2 cellular contexts compared by ENCODE assay signal in the genomic region with DNA sequence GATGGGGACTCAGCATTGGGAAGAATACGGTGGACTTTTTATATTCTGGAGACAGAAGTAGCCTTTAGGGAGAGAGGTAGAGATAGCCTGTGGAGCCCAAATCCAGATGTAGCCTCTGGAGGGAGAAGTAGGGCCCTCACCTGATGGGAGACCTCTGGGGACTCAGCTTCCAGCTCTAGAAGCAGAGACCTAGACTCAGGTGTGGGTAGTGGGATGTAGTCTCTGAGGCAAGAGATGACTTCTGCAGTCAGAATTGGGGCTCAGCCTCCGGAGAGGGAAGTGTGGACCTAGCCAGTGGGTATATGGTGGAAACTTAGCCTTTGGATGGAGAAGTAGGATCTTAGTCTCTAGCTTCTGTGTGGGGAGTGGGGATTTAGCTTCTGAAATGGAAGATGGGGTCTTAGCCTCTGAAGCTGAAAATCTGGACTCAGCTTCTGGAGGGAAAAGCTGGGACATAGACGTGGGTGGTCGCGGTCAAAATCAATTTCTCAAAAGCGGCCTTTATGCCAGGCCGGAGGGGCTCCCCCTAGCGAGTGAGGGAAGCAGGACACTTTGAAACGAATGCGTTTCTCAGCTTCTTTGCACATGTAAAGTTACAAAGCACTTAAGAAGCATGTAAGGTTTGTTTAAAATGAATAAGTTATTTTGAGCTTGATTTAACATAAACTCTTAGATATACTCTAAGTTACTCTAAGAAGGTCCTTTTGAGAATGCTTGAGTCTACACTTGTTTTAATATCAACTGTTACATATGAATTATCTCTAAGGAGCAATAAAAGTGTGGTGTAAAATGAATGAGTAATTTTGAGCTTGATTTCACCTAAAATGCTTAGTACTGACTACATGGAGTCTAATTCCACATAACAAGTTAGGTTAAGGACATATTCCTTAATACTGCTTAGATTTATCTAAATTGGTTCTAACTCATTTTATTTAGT.
A peak's percentile ranks its signal among the peaks of the same experiment; 100 is the strongest.
TF ChIP-seq lines count a peak whose summit lies in the region.

No MANE protein-coding gene starts in this region.

TF ChIP-seq in HEK293T, 16 proteins besides CTCF, POLR2A, EP300 and RAD21:
- TF ChIP-seq LEF1 (IDR thresholded peaks at IDR 0.05; ENCODE audit: borderline replicate concordance) (no peak), ARNT (IDR thresholded peaks at IDR 0.05) (no peak), CTBP1 (IDR thresholded peaks at IDR 0.05; ENCODE audit: borderline replicate concordance) (no peak), SUZ12 (IDR thresholded peaks at IDR 0.05) (no peak), FOXA1 (IDR thresholded peaks at IDR 0.05) (no peak), FOXK2 (IDR thresholded peaks at IDR 0.05) (no peak), ELF4 (IDR thresholded peaks at IDR 0.05) (no peak), BHLHE40 (IDR thresholded peaks at IDR 0.05; ENCODE audit: borderline replicate concordance) (no peak), ZNF384 (IDR thresholded peaks at IDR 0.05) (no peak), HDGF (IDR thresholded peaks at IDR 0.05; ENCODE audit: borderline replicate concordance) (no peak)
- TF ChIP-seq, protein P1, sequence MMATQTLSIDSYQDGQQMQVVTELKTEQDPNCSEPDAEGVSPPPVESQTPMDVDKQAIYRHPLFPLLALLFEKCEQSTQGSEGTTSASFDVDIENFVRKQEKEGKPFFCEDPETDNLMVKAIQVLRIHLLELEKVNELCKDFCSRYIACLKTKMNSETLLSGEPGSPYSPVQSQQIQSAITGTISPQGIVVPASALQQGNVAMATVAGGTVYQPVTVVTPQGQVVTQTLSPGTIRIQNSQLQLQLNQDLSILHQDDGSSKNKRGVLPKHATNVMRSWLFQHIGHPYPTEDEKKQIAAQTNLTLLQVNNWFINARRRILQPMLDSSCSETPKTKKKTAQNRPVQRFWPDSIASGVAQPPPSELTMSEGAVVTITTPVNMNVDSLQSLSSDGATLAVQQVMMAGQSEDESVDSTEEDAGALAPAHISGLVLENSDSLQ (IDR thresholded peaks at IDR 0.05) = no peak

TF ChIP-seq in GM12878, 131 proteins besides CTCF, POLR2A, EP300 and RAD21:
- TF ChIP-seq, protein P2, sequence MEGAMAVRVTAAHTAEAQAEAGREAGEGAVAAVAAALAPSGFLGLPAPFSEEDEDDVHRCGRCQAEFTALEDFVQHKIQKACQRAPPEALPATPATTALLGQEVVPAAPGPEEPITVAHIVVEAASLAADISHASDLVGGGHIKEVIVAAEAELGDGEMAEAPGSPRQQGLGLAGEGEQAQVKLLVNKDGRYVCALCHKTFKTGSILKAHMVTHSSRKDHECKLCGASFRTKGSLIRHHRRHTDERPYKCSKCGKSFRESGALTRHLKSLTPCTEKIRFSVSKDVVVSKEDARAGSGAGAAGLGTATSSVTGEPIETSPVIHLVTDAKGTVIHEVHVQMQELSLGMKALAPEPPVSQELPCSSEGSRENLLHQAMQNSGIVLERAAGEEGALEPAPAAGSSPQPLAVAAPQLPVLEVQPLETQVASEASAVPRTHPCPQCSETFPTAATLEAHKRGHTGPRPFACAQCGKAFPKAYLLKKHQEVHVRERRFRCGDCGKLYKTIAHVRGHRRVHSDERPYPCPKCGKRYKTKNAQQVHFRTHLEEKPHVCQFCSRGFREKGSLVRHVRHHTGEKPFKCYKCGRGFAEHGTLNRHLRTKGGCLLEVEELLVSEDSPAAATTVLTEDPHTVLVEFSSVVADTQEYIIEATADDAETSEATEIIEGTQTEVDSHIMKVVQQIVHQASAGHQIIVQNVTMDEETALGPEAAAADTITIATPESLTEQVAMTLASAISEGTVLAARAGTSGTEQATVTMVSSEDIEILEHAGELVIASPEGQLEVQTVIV (IDR thresholded peaks at IDR 0.05; ENCODE audit: borderline replicate concordance, partially characterized antibody) = no peak
- peak; percentile 39; the same call in 1 of the 2 replicates for TF ChIP-seq RUNX3 (IDR thresholded peaks at IDR 0.05; ENCODE audit: low read length)
- peak; percentile 33; the same call in 1 of the 2 replicates for TF ChIP-seq YY1 (IDR thresholded peaks at IDR 0.05; ENCODE audit: low read depth, low read length)
